1 cellular context compared by ENCODE assay signal in the genomic region with DNA sequence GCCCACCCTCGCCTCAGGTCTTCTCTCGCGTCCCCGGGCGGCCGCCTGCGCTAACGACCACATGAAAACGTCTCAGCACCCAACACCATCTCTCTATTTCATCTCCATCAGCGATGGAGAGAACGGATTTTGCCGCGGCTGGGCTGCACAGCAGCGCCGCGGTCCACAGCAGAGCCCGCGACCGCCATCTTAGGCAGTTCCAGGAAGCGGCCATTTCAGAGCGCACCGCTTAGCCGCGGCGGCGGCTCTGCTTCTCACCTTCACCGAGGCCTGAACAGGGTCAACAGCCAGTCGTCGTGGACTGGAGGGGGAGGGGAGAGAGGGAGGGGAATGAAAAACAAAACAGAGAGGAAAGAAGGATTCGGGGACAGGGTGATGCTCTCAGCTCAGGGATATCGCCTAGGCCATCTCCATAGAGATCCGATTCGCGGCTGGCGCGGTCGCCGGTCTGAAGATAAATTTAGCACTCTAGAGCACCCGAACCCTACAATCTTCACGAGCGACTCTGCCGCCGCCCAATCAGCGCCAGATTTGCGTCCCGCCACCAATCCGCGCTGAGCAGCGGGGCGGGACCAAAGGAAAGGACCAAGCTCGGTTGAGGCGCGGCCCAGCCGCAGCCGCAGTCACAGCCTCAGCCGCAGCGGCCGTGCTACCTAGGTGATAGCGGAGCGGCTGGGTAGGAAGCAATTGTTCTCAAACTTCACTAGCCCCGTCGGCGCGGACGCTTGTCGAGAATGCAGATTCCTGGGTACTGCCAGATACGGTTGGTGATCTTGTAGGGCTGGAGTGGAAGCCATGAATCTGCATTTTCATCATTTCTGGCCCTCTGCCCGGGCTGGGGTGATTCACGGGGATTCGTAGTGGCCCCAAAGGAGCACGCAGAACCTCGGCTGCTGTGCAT.
TF ChIP-seq lines count a peak whose summit lies in the region.

A gene (minus strand): TSS at position 450 of the 901 bp plus-strand sequence. CDS start 3,108 bp downstream, outside the sequence.

TF ChIP-seq in K562, 482 proteins besides CTCF, POLR2A, EP300 and RAD21 (continued from another document):
- TF ChIP-seq, protein P1, sequence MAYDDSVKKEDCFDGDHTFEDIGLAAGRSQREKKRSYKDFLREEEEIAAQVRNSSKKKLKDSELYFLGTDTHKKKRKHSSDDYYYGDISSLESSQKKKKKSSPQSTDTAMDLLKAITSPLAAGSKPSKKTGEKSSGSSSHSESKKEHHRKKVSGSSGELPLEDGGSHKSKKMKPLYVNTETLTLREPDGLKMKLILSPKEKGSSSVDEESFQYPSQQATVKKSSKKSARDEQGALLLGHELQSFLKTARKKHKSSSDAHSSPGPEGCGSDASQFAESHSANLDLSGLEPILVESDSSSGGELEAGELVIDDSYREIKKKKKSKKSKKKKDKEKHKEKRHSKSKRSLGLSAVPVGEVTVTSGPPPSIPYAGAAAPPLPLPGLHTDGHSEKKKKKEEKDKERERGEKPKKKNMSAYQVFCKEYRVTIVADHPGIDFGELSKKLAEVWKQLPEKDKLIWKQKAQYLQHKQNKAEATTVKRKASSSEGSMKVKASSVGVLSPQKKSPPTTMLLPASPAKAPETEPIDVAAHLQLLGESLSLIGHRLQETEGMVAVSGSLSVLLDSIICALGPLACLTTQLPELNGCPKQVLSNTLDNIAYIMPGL (CRISPR knock-in tag; IDR thresholded peaks at IDR 0.05) = peak; percentile 85; the same call in 1 of the 2 replicates
- TF ChIP-seq ZNF143 (CRISPR knock-in tag; IDR thresholded peaks at IDR 0.05) (no peak), NFIX (CRISPR knock-in tag; IDR thresholded peaks at IDR 0.05; ENCODE audit: low read depth) (peak; percentile 26; the same call in 1 of the 2 replicates), CREB1 (IDR thresholded peaks at IDR 0.05) (peak; percentile 35; the same call in 1 of the 2 replicates), CREB1 (CRISPR knock-in tag; IDR thresholded peaks at IDR 0.05) (0 out of 2 replicates have a peak, but pooled peaks have one; percentile 12), GATA2 (CRISPR knock-in tag; IDR thresholded peaks at IDR 0.05) (peak; percentile 71), GABPB1 (CRISPR knock-in tag; IDR thresholded peaks at IDR 0.05) (peak; percentile 15; the same call in 1 of the 2 replicates), MECOM (CRISPR knock-in tag; IDR thresholded peaks at IDR 0.05) (no peak), MAFG (tag; conservative IDR thresholded peaks at IDR 0.05) (peak; percentile 50), ARHGAP35 (IDR thresholded peaks at IDR 0.05; ENCODE audit: partially characterized antibody) (no peak), SRF (CRISPR knock-in tag; IDR thresholded peaks at IDR 0.05) (peak in 1 of 2 experiments; percentile 51; a peak in 1 of 4 replicates)
- TF ChIP-seq, protein P2, sequence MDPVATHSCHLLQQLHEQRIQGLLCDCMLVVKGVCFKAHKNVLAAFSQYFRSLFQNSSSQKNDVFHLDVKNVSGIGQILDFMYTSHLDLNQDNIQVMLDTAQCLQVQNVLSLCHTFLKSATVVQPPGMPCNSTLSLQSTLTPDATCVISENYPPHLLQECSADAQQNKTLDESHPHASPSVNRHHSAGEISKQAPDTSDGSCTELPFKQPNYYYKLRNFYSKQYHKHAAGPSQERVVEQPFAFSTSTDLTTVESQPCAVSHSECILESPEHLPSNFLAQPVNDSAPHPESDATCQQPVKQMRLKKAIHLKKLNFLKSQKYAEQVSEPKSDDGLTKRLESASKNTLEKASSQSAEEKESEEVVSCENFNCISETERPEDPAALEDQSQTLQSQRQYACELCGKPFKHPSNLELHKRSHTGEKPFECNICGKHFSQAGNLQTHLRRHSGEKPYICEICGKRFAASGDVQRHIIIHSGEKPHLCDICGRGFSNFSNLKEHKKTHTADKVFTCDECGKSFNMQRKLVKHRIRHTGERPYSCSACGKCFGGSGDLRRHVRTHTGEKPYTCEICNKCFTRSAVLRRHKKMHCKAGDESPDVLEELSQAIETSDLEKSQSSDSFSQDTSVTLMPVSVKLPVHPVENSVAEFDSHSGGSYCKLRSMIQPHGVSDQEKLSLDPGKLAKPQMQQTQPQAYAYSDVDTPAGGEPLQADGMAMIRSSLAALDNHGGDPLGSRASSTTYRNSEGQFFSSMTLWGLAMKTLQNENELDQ (CRISPR knock-in tag; IDR thresholded peaks at IDR 0.05; ENCODE audit: borderline replicate concordance) = no peak
- TF ChIP-seq, protein P3, sequence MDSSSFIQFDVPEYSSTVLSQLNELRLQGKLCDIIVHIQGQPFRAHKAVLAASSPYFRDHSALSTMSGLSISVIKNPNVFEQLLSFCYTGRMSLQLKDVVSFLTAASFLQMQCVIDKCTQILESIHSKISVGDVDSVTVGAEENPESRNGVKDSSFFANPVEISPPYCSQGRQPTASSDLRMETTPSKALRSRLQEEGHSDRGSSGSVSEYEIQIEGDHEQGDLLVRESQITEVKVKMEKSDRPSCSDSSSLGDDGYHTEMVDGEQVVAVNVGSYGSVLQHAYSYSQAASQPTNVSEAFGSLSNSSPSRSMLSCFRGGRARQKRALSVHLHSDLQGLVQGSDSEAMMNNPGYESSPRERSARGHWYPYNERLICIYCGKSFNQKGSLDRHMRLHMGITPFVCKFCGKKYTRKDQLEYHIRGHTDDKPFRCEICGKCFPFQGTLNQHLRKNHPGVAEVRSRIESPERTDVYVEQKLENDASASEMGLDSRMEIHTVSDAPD (CRISPR knock-in tag; IDR thresholded peaks at IDR 0.05) = no peak
